20 cellular contexts compared by ENCODE assay signal in the genomic region with DNA sequence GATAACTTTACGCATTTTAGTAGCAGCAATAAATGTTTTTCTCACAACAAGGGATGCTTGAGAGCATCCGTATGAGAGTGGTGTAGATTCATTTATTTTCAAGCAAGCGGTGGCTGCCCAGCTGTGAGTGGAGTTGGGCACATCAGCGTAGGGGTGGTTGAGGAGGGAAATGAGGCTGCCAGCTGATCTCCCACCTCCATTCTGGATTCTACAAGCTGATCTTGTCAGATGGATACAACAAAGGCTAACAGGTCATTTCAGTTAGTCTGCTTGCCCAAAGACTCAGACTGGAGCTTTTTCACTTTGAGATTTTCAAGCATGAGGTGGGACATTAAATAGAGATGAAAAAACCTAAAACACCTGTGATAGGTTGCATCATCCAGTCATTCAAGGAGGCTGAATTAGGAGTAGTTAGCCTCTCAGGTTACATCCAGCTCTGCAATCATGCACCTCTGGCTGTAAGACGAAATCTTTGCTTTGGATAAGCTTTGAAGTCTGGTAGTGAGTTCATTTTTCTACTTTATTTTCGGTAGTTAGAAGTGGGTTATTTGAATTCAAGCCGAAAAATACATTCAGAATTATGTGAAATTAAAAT. TPM values are rescaled to one million over a fixed set of nuclear protein-coding genes. Genes with fewer than 3 reads are reported as not detected.
DNase-seq lines count a peak whose midpoint lies in the region; ATAC-seq and TF ChIP-seq lines count a peak whose summit lies in the region.
"Had no signal": no experiment of that assay in that cellular context is flagged by ENCODE, and none has a peak within 500 bp of the region (broad histone marks: within the 10 kb centered on the region; RNA-seq: fewer than 3 reads in every experiment).

No MANE protein-coding gene starts in this region.

- peaks cover 17% of the 10 kb centered on the region for H3F3A ChIP-seq in SU-DHL-6 (ENCODE audit: insufficient read depth)

- no peaks in the 10 kb centered on the region for H3K9me2 ChIP-seq in SU-DHL-6 (replicated peaks; ENCODE audit: insufficient read depth, low read length)

- H3K4me3 ChIP-seq in SU-DHL-6 (ENCODE audit: insufficient read depth, low read length, poor library complexity, severe bottlenecking): no peak overlapping the region
- H3K4me3 ChIP-seq: gastrocnemius medialis, mucosa of descending colon had no signal

- H3K27me3 Mint-ChIP-seq in activated naive CD8-positive, alpha-beta T cell: no peaks in the 10 kb centered on the region
- H3K27me3 Mint-ChIP-seq in activated naive CD8-positive, alpha-beta T cell treated with anti-CD3 and anti-CD28 coated beads for 36 hours: no peaks in the 10 kb centered on the region
- H3K27me3 Mint-ChIP-seq in type B pancreatic cell: peaks cover 36% of the 10 kb centered on the region

- no peak overlapping the region for H2AFZ ChIP-seq in SU-DHL-6 (ENCODE audit: low read depth, low read length, severe bottlenecking)

- no peaks in the 10 kb centered on the region for H3K27me3 ChIP-seq in SU-DHL-6 (ENCODE audit: low read length)
- H3K27me3 ChIP-seq: gastrocnemius medialis had no signal

- peaks cover 44% of the 10 kb centered on the region for H3K4me1 Mint-ChIP-seq in activated naive CD8-positive, alpha-beta T cell (ENCODE audit: low read depth)
- peaks cover 25% of the 10 kb centered on the region for H3K4me1 Mint-ChIP-seq in activated naive CD8-positive, alpha-beta T cell treated with anti-CD3 and anti-CD28 coated beads for 36 hours
- H3K4me1 Mint-ChIP-seq in type B pancreatic cell (ENCODE audit: unreplicated experiment): peaks cover 23% of the 10 kb centered on the region

- H3K27ac ChIP-seq in SU-DHL-6 (ENCODE audit: low read depth, low read length): peak overlapping the region; percentile 30

- peak overlapping the region; percentile 53; the same call in 1 of the 2 replicates for H3K9ac ChIP-seq in SU-DHL-6 (ENCODE audit: low read length)

- peak overlapping the region; percentile 69 for H3K4me2 ChIP-seq in SU-DHL-6 (ENCODE audit: low read depth, low read length, poor library complexity, severe bottlenecking)

- no peak for TF ChIP-seq CTCF in SU-DHL-6 (IDR thresholded peaks at IDR 0.05; ENCODE audit: insufficient read depth, low read length, poor library complexity, severe bottlenecking)
- TF ChIP-seq CTCF in type B pancreatic cell (conservative IDR thresholded peaks at IDR 0.05): no peak

- peak overlapping the region; percentile 74 for H3K4me3 Mint-ChIP-seq in activated naive CD8-positive, alpha-beta T cell
- H3K4me3 Mint-ChIP-seq in activated naive CD8-positive, alpha-beta T cell treated with anti-CD3 and anti-CD28 coated beads for 36 hours: no peak overlapping the region
- peak overlapping the region; percentile 82 for H3K4me3 Mint-ChIP-seq in type B pancreatic cell

- peak overlapping the region; percentile 74 for H3K27ac Mint-ChIP-seq in activated naive CD8-positive, alpha-beta T cell
- no peak overlapping the region for H3K27ac Mint-ChIP-seq in activated naive CD8-positive, alpha-beta T cell treated with anti-CD3 and anti-CD28 coated beads for 36 hours
- H3K27ac Mint-ChIP-seq in type B pancreatic cell: peak overlapping the region; percentile 74

- no peak for DNase-seq in activated naive CD8-positive, alpha-beta T cell treated with anti-CD3 and anti-CD28 coated beads for 36 hours
- DNase-seq in left kidney (ENCODE audit: low read depth, low spot score) (peak; percentile 58), type B pancreatic cell (ENCODE audit: extremely low spot score, unreplicated experiment) (no peak), Ammon's horn (ENCODE audit: low spot score) (no peak), mucosa of gallbladder (ENCODE audit: low spot score) (no peak)
- DNase-seq: activated CD4-positive, alpha-beta T cell treated with anti-CD3 and anti-CD28 coated beads for 48 hours; activated gamma-delta T cell; cortex of kidney; gastrocnemius medialis; KG1; left colon; mucosa of descending colon; NCI-H226; small intestine; stimulated activated CD4-positive, alpha-beta T cell treated with anti-CD3 and anti-CD28 coated beads, Interleukin-4, amount 100 ng/mL, for 4 hours; stimulated activated CD8-positive, alpha-beta memory T cell treated with anti-CD3 and anti-CD28 coated beads, Interleukin-4, amount 100 ng/mL, for 48 hours; T-helper 9 cell had no signal

- H3K36me3 ChIP-seq in SU-DHL-6 (ENCODE audit: low read length): no peaks in the 10 kb centered on the region
- H3K36me3 ChIP-seq: gastrocnemius medialis had no signal

- H4K20me1 ChIP-seq in SU-DHL-6 (ENCODE audit: low read depth, low read length): no peaks in the 10 kb centered on the region

- H3K79me2 ChIP-seq in SU-DHL-6 (ENCODE audit: insufficient read depth, low read length): peaks cover 9% of the 10 kb centered on the region; the same call in 1 of the 2 replicates

- H3K9me3 ChIP-seq in SU-DHL-6 (ENCODE audit: insufficient read depth, low read length): no peaks in the 10 kb centered on the region
- H3K9me3 ChIP-seq: gastrocnemius medialis, mucosa of descending colon had no signal

- H3K9me3 Mint-ChIP-seq in activated naive CD8-positive, alpha-beta T cell (ENCODE audit: low read depth): no peaks in the 10 kb centered on the region
- peaks cover 1% of the 10 kb centered on the region for H3K9me3 Mint-ChIP-seq in activated naive CD8-positive, alpha-beta T cell treated with anti-CD3 and anti-CD28 coated beads for 36 hours
- no peaks in the 10 kb centered on the region for H3K9me3 Mint-ChIP-seq in type B pancreatic cell

- H3K36me3 Mint-ChIP-seq in activated naive CD8-positive, alpha-beta T cell: peaks cover 7% of the 10 kb centered on the region
- H3K36me3 Mint-ChIP-seq in activated naive CD8-positive, alpha-beta T cell treated with anti-CD3 and anti-CD28 coated beads for 36 hours: peaks cover 25% of the 10 kb centered on the region
- H3K36me3 Mint-ChIP-seq in type B pancreatic cell: no peaks in the 10 kb centered on the region

- ATAC-seq in GM19455 (IDR thresholded peaks at IDR 0.05; ENCODE audit: unreplicated experiment): no peak
- ATAC-seq: gastrocnemius medialis, left colon, mucosa of descending colon had no signal

RNA-seq across cellular contexts. Expression of gene BACH2, which starts 1.9 kb away (rescaled TPM):
- 10 to 100 TPM; 73.1 to 78.0 TPM for total RNA-seq in activated naive CD8-positive, alpha-beta T cell treated with anti-CD3 and anti-CD28 coated beads for 36 hours
- 8.5 and 33.5 TPM in 2 replicates for total RNA-seq in type B pancreatic cell (ENCODE audit: low replicate concordance)
- 2.6 TPM for total RNA-seq in mucosa of gallbladder
